In genomic region chr12:1592444-1593231, GRCh38 we compare ENCODE assay signal across 8 cellular contexts. TPM values are rescaled to one million over a fixed set of nuclear protein-coding genes. Genes with fewer than 3 reads are reported as not detected.
DNase-seq lines count a peak whose midpoint lies in the region; ATAC-seq and TF ChIP-seq lines count a peak whose summit lies in the region.

No MANE protein-coding gene starts in this region.

- peak overlapping the region; percentile 73 for H3K4me3 ChIP-seq in HFF-Myc (replicated peaks; ENCODE audit: low read depth, low read length)
- H3K4me3 ChIP-seq in SJCRH30, result peak overlapping the region; percentile 78
- H3K4me3 ChIP-seq in heart left ventricle, result peak overlapping the region; percentile 58 to 99 (median 86)
- H3K4me3 ChIP-seq in prostate gland, result peak overlapping the region; percentile 73 to 75

- H3K27ac Mint-ChIP-seq in CD4-positive, alpha-beta T cell, result peak overlapping the region; percentile 91
- peak overlapping the region; percentile 91 for H3K27ac Mint-ChIP-seq in activated naive CD4-positive, alpha-beta T cell treated with anti-CD3 and anti-CD28 coated beads, Interleukin-2, amount 50 U/mL, for 24 hours

- H3K4me1 Mint-ChIP-seq in CD4-positive, alpha-beta T cell (ENCODE audit: low read depth), result peaks cover 73% of the 10 kb centered on the region
- peaks cover 71% of the 10 kb centered on the region for H3K4me1 Mint-ChIP-seq in activated naive CD4-positive, alpha-beta T cell treated with anti-CD3 and anti-CD28 coated beads, Interleukin-2, amount 50 U/mL, for 24 hours

- intact Hi-C loops in CD4-positive, alpha-beta T cell (cut with DNase I, micrococcal nuclease), result loop anchor here (5.0 to 10.0 kb wide), 4 partner anchors 600 to 1200 kb away; partner anchors contain the start of genes RAD52 (in 2 of the 2), ERC1 (in 1 of the 2) and WNK1 (in 1 of the 2)
- intact Hi-C loops in heart left ventricle (cut with DNase I) (loop anchor here in 4 of 10 donors (5.0 to 10.0 kb wide), 5 partner anchors 390 to 1018 kb away; partner anchors contain the start of genes ERC1 (in 1 of the 4) and RAD52 (in 1 of the 4)), prostate gland (cut with DNase I) (loop anchor here (10.0 kb wide), 2 partner anchors 948 to 1018 kb away; no protein-coding TSS in a partner anchor)

- peak overlapping the region; percentile 91 for H3K4me3 Mint-ChIP-seq in CD4-positive, alpha-beta T cell
- H3K4me3 Mint-ChIP-seq in activated naive CD4-positive, alpha-beta T cell treated with anti-CD3 and anti-CD28 coated beads, Interleukin-2, amount 50 U/mL, for 24 hours, result peak overlapping the region; percentile 88

- POLR2A ChIA-PET in CD4-positive, alpha-beta T cell (lab: Charles Lee), result interaction anchor here (0.5 to 4.1 kb wide), 11 partner anchors 10 to 785 kb away, joined by 3 to 65 read pairs (median 3); partner anchors contain the start of gene DCP1B

- H3K9me3 ChIP-seq in CD4-positive, alpha-beta T cell (ENCODE audit: control insufficient read depth, low read length), result no peaks in the 10 kb centered on the region
- H3K9me3 ChIP-seq in SJCRH30 (replicated peaks) (no peaks in the 10 kb centered on the region), heart left ventricle (no peaks in the 10 kb centered on the region), prostate gland (no peaks in the 10 kb centered on the region)

- peak; percentile 30 to 69 (median 55) for DNase-seq in CD4-positive, alpha-beta T cell
- DNase-seq in HFF-Myc (ENCODE audit: extremely low read depth, low read depth) (no peak), SJCRH30 (peak; percentile 31 to 54), heart left ventricle (peak in 3 of 5 donors; percentile 53 to 56 (median 54)), prostate gland (ENCODE audit: low spot score) (no peak), KG1 (lab: John Stamatoyannopoulos, UW) (no peak)

- H3K9me3 Mint-ChIP-seq in CD4-positive, alpha-beta T cell, result no peaks in the 10 kb centered on the region
- H3K9me3 Mint-ChIP-seq in activated naive CD4-positive, alpha-beta T cell treated with anti-CD3 and anti-CD28 coated beads, Interleukin-2, amount 50 U/mL, for 24 hours, result no peaks in the 10 kb centered on the region

- no peaks in the 10 kb centered on the region for H3K27me3 Mint-ChIP-seq in CD4-positive, alpha-beta T cell
- H3K27me3 Mint-ChIP-seq in activated naive CD4-positive, alpha-beta T cell treated with anti-CD3 and anti-CD28 coated beads, Interleukin-2, amount 50 U/mL, for 24 hours, result no peaks in the 10 kb centered on the region

- no peaks in the 10 kb centered on the region for H3K27me3 ChIP-seq in CD4-positive, alpha-beta T cell (ENCODE audit: control insufficient read depth, insufficient read depth, low read length)
- H3K27me3 ChIP-seq in SJCRH30 (no peaks in the 10 kb centered on the region), heart left ventricle (no peaks in the 10 kb centered on the region), prostate gland (replicated peaks; ENCODE audit: insufficient read depth) (no peaks in the 10 kb centered on the region)

- 25 to 42% (median 30%) methylated on average over 17 to 30 of the region's 30 CpGs for WGBS in heart left ventricle, 4 donors
- 22% methylated on average over 30 of the region's 30 CpGs for WGBS in prostate gland

- no peak for TF ChIP-seq CTCF in CD4-positive, alpha-beta T cell (IDR thresholded peaks at IDR 0.05)
- no peak for TF ChIP-seq CTCF in HFF-Myc (IDR thresholded peaks at IDR 0.05; ENCODE audit: low read depth, low read length, missing control alignments)
- TF ChIP-seq CTCF in heart left ventricle (IDR thresholded peaks at IDR 0.05), result peak in 1 of 12 donors; percentile 8
- peak in 1 of 4 experiments; percentile 26 for TF ChIP-seq CTCF in prostate gland (IDR thresholded peaks at IDR 0.05)

- peaks cover 34% of the 10 kb centered on the region for H3K4me1 ChIP-seq in SJCRH30
- peaks cover 0 to 71% (median 54%) of the 10 kb centered on the region in 12 donors for H3K4me1 ChIP-seq in heart left ventricle
- H3K4me1 ChIP-seq in prostate gland (replicated peaks), result peaks cover 14% of the 10 kb centered on the region

- no peaks in the 10 kb centered on the region for H3K36me3 ChIP-seq in SJCRH30
- no peaks in the 10 kb centered on the region for H3K36me3 ChIP-seq in heart left ventricle
- no peaks in the 10 kb centered on the region for H3K36me3 ChIP-seq in prostate gland

- ATAC-seq in CD4-positive, alpha-beta T cell (ENCODE audit: poor library complexity), result peak; percentile 50
- peak; percentile 2 to 36 (median 6) for ATAC-seq in heart left ventricle
- ATAC-seq in GM21737 (IDR thresholded peaks at IDR 0.05; ENCODE audit: unreplicated experiment), result no peak

- CTCF ChIA-PET in CD4-positive, alpha-beta T cell (lab: Charles Lee), result interaction anchor here (1.0 to 2.7 kb wide), 5 partner anchors 9 to 17 kb away, joined by 3 to 17 read pairs (median 7); no protein-coding TSS in a partner anchor

- peak overlapping the region; percentile 54 for H3K27ac ChIP-seq in CD4-positive, alpha-beta T cell (ENCODE audit: low read depth, low read length)
- H3K27ac ChIP-seq in SJCRH30 (no peak overlapping the region), heart left ventricle (peak overlapping the region in 11 of 12 donors; percentile 17 to 96 (median 92)), prostate gland (peak overlapping the region; percentile 96 to 97)

- peaks cover 54% of the 10 kb centered on the region for H3K36me3 Mint-ChIP-seq in CD4-positive, alpha-beta T cell (ENCODE audit: low read depth)
- peaks cover 7% of the 10 kb centered on the region for H3K36me3 Mint-ChIP-seq in activated naive CD4-positive, alpha-beta T cell treated with anti-CD3 and anti-CD28 coated beads, Interleukin-2, amount 50 U/mL, for 24 hours

- no peak for TF ChIP-seq POLR2A in heart left ventricle (IDR thresholded peaks at IDR 0.05)
- TF ChIP-seq POLR2A in prostate gland (IDR thresholded peaks at IDR 0.05), result no peak

RNA-seq across cellular contexts. Expression of gene FBXL14, which starts 1.7 kb away (rescaled TPM):
- total RNA-seq in CD4-positive, alpha-beta T cell, result 10 to 100 TPM; 32.3 to 33.6 TPM
- total RNA-seq in SJCRH30 (2014; rRNA removed; shearing (Covaris generic)), result 15.0 and 16.3 TPM in 2 replicates
- 10 to 100 TPM in 1 of 9 donors, 1 to 10 TPM in 8; 4.7 to 10.1 (median 8.4) TPM for total RNA-seq in heart left ventricle
- 1 to 10 TPM; 1.7 to 9.0 TPM for polyA plus RNA-seq in heart left ventricle
- 10 to 100 TPM; 21.3 to 28.7 TPM for total RNA-seq in prostate gland

RNA-seq across cellular contexts. Expression of gene WNT5B, which starts 36.4 kb away (rescaled TPM):
- total RNA-seq in CD4-positive, alpha-beta T cell, result not detected
- 50.2 and 51.8 TPM in 2 replicates for total RNA-seq in SJCRH30 (2014; rRNA removed; shearing (Covaris generic))
- total RNA-seq in heart left ventricle, result 1 to 10 TPM in 5 of 9 donors, under 1 TPM in 4; 0.52 to 3.9 (median 1.3) TPM
- 1 to 10 TPM; 1.3 to 1.7 TPM for polyA plus RNA-seq in heart left ventricle
- total RNA-seq in prostate gland, result 10 to 100 TPM; 34.6 to 65.4 TPM

Comparison
In these comparisons a context has a peak if more than half of its experiments do, and no peak if none do; other contexts are left out.
1. DNase-seq: peak in CD4-positive, alpha-beta T cell (10 of 10), SJCRH30 (2 of 2) and heart left ventricle (3 of 5); none in HFF-Myc (single experiment), prostate gland (single experiment) and KG1 (single experiment).
2. RNA of gene WNT5B, which starts 36.4 kb away (total RNA-seq): 34.6 to 65.4 TPM in prostate gland and 50.2 to 51.8 TPM in SJCRH30; 0.52 to 3.9 TPM in heart left ventricle and not detected in CD4-positive, alpha-beta T cell; every median in the first group is over 4 times any median in the second.
3. Peak in every context shown above with its lines, with median percentiles within 50 percentile points of each other: H3K4me3 ChIP-seq.